Comparison of ENCODE assay signal across 1 cellular context in genomic region chr1:200901796-200902444, GRCh38.
TF ChIP-seq lines count a peak whose summit lies in the region.

No MANE protein-coding gene starts in this region.

TF ChIP-seq in SK-N-SH treated with all-trans-retinoic acid at 6 μM for 48 hours, 23 proteins besides CTCF, POLR2A, EP300 and RAD21 (continued from another document):
- TF ChIP-seq TSHZ2 (CRISPR knock-in tag; IDR thresholded peaks at IDR 0.05) (no peak), BACH2 (CRISPR knock-in tag; IDR thresholded peaks at IDR 0.05; ENCODE audit: borderline replicate concordance) (no peak), RARB (CRISPR knock-in tag; IDR thresholded peaks at IDR 0.05) (no peak), PPARA (CRISPR knock-in tag; IDR thresholded peaks at IDR 0.05; ENCODE audit: borderline replicate concordance) (no peak), POU6F1 (CRISPR knock-in tag; IDR thresholded peaks at IDR 0.05; ENCODE audit: borderline replicate concordance, low read depth) (no peak), TCF4 (CRISPR knock-in tag; IDR thresholded peaks at IDR 0.05; ENCODE audit: borderline replicate concordance) (no peak), CSDC2 (CRISPR knock-in tag; IDR thresholded peaks at IDR 0.05) (no peak)
TF ChIP-seq in SK-N-SH treated with all-trans-retinoic acid at 6 μM for 48 hours: peak in this region for 0.
